3 cellular contexts compared by ENCODE assay signal in the genomic region with DNA sequence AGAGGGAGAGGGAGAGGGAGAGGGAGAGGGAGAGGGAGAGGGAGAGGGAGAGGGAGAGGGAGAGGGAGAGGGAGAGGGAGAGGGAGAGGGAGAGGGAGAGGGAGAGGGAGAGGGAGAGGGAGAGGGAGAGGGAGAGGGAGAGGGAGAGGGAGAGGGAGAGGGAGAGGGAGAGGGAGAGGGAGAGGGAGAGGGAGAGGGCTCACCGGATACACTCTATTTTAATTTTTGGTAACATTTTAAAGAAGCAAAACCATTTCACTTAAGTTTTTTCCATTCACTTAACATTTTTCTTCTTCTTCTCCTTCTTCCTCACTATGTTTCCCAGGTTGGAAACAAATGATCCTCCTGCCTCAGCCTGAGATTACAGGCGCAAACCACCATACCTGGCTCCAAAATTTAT. TPM values are rescaled to one million over a fixed set of nuclear protein-coding genes. Genes with fewer than 3 reads are reported as not detected.
"Had no signal": no experiment of that assay in that cellular context is flagged by ENCODE, and none has a peak within 500 bp of the region (broad histone marks: within the 10 kb centered on the region; RNA-seq: fewer than 3 reads in every experiment).

No MANE protein-coding gene starts in this region.

RNA-seq across cellular contexts. Expression of a gene that starts 17.2 kb away (rescaled TPM):
- total RNA-seq: OCI-LY7, Right ventricle myocardium inferior, SK-MEL-5 had no signal
